8 cellular contexts compared by ENCODE assay signal in genomic region chr10:80497187-80498038, GRCh38. TPM values are rescaled to one million over a fixed set of nuclear protein-coding genes. Genes with fewer than 3 reads are reported as not detected.
A peak's percentile ranks its signal among the peaks of the same experiment; 100 is the strongest.
DNase-seq lines count a peak whose midpoint lies in the region; ATAC-seq and TF ChIP-seq lines count a peak whose summit lies in the region.

No MANE protein-coding gene starts in this region.

- H3K4me3 ChIP-seq in left ventricle myocardium inferior, result peak overlapping the region; percentile 14
- H3K4me3 ChIP-seq in skin epidermis, result no peak overlapping the region

- H3K9me3 ChIP-seq in left ventricle myocardium inferior (replicated peaks), result peaks cover 5% of the 10 kb centered on the region

- no peaks in the 10 kb centered on the region for H3K27me3 Mint-ChIP-seq in activated naive CD8-positive, alpha-beta T cell treated with anti-CD3 and anti-CD28 coated beads, Interleukin-2, amount 50 U/mL, for 24 hours

- H3K4me3 Mint-ChIP-seq in activated naive CD8-positive, alpha-beta T cell treated with anti-CD3 and anti-CD28 coated beads, Interleukin-2, amount 50 U/mL, for 24 hours, result peak overlapping the region; percentile 54

- H3K36me3 ChIP-seq in left ventricle myocardium inferior, result no peaks in the 10 kb centered on the region

- peaks cover 99% of the 10 kb centered on the region for H3K4me1 ChIP-seq in left ventricle myocardium inferior

- H3K27ac Mint-ChIP-seq in activated naive CD8-positive, alpha-beta T cell treated with anti-CD3 and anti-CD28 coated beads, Interleukin-2, amount 50 U/mL, for 24 hours, result peak overlapping the region; percentile 96

- H3K27ac ChIP-seq in left ventricle myocardium inferior (replicated peaks), result peak overlapping the region; percentile 91
- H3K27ac ChIP-seq in skin epidermis, result peak overlapping the region in 20 of 21 experiments; percentile 28 to 92 (median 80)

- peaks cover 98% of the 10 kb centered on the region for H3K4me1 Mint-ChIP-seq in activated naive CD8-positive, alpha-beta T cell treated with anti-CD3 and anti-CD28 coated beads, Interleukin-2, amount 50 U/mL, for 24 hours

- no peak for TF ChIP-seq CTCF in left ventricle myocardium inferior (IDR thresholded peaks at IDR 0.05; ENCODE audit: borderline replicate concordance)

- no peaks in the 10 kb centered on the region for H3K27me3 ChIP-seq in left ventricle myocardium inferior (ENCODE audit: low read depth)

- intact Hi-C loops in left ventricle myocardium inferior (cut with micrococcal nuclease), result no loop called here

- peaks cover 7% of the 10 kb centered on the region for H3K9me3 Mint-ChIP-seq in activated naive CD8-positive, alpha-beta T cell treated with anti-CD3 and anti-CD28 coated beads, Interleukin-2, amount 50 U/mL, for 24 hours

- H3K36me3 Mint-ChIP-seq in activated naive CD8-positive, alpha-beta T cell treated with anti-CD3 and anti-CD28 coated beads, Interleukin-2, amount 50 U/mL, for 24 hours (ENCODE audit: low read depth), result peaks cover 39% of the 10 kb centered on the region

- peak; percentile 81 to 86 for DNase-seq in Kasumi-1 (lab: John Stamatoyannopoulos, UW)
- DNase-seq in activated naive CD8-positive, alpha-beta T cell treated with anti-CD3 and anti-CD28 coated beads, Interleukin-2, amount 50 U/mL, for 24 hours, result no peak
- DNase-seq in left ventricle myocardium inferior, result peak; percentile 78
- no peak for DNase-seq in DMS153 (lab: John Stamatoyannopoulos, UW)
- no peak for DNase-seq in RPMI8226
- no peak for DNase-seq in activated CD4-positive, CD25-positive, alpha-beta regulatory T cell (lab: John Stamatoyannopoulos, UW)

- peak; percentile 3 for ATAC-seq in activated naive CD8-positive, alpha-beta T cell treated with anti-CD3 and anti-CD28 coated beads, Interleukin-2, amount 50 U/mL, for 24 hours
- no peak for ATAC-seq in HG02970 (IDR thresholded peaks at IDR 0.05; ENCODE audit: low FRiP score, unreplicated experiment)

RNA-seq across cellular contexts. Expression of gene SH2D4B, which starts 40.3 kb away (rescaled TPM):
- total RNA-seq in left ventricle myocardium inferior, result not detected

RNA-seq across cellular contexts. Expression of gene TSPAN14, which starts 43.3 kb away (rescaled TPM):
- 33.4 TPM for total RNA-seq in left ventricle myocardium inferior

Comparison
In these comparisons a context has a peak if more than half of its experiments do, and no peak if none do; other contexts are left out.
1. DNase-seq: peak in Kasumi-1 (2 of 2) and left ventricle myocardium inferior (single experiment); none in activated naive CD8-positive, alpha-beta T cell treated with anti-CD3 and anti-CD28 coated beads, Interleukin-2, amount 50 U/mL, for 24 hours (single experiment), DMS153 (single experiment), RPMI8226 (single experiment) and activated CD4-positive, CD25-positive, alpha-beta regulatory T cell (0 of 4).